Comparison of ENCODE assay signal across 16 cellular contexts in the genomic region with DNA sequence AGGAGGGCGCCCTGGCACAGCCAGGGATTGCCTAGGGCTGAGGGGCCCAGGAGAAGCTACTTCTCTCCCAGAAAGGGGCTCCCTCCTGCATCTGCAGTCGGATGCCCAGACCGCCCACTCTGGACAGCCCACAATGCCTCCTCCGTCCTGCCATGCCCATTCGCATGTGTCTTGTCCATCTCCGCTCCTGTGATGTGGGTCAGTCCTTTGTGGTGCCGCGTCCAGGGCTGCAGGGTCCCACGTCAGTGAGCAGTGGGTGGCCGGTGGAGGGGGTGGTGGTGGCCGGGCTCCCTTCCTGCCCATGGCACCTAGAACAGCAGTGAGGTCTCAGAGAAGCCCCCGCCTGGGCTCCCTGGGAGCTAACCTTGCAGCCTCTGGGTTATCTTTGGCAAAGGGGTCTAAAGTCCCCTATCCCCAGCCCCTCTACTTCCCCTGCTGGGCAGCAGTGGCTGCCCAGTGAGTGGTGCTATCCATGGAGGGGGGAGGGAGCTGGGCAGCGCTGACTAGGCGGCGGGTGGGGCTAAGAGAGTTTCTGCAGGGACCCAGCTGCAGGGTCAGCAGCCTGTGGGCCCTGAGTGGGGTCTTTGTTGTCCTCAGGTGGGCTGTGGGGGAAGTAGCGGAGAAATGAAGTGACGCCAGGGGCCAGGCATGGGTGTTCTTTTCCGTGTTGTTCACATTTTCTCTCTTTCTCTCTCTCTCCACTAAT. TPM values are rescaled to one million over a fixed set of nuclear protein-coding genes. Genes with fewer than 3 reads are reported as not detected.
DNase-seq lines count a peak whose midpoint lies in the region; ATAC-seq and TF ChIP-seq lines count a peak whose summit lies in the region.
"Had no signal": no experiment of that assay in that cellular context is flagged by ENCODE, and none has a peak within 500 bp of the region (broad histone marks: within the 10 kb centered on the region; RNA-seq: fewer than 3 reads in every experiment).

No MANE protein-coding gene starts in this region.

- no peaks in the 10 kb centered on the region for H3K27me3 Mint-ChIP-seq in brain
- H3K27me3 Mint-ChIP-seq in neural crest cell (ENCODE audit: low read depth): no peaks in the 10 kb centered on the region
- H3K27me3 Mint-ChIP-seq: CD4-positive, CD25-positive, alpha-beta regulatory T cell had no signal

- H3K9me3 Mint-ChIP-seq in brain: no peaks in the 10 kb centered on the region
- H3K9me3 Mint-ChIP-seq in neural crest cell: no peaks in the 10 kb centered on the region
- H3K9me3 Mint-ChIP-seq: CD4-positive, CD25-positive, alpha-beta regulatory T cell had no signal

- no peaks in the 10 kb centered on the region for H3K36me3 ChIP-seq in H7 (replicated peaks; ENCODE audit: control insufficient read depth, insufficient read depth, low read length)
- H3K36me3 ChIP-seq in spleen: no peaks in the 10 kb centered on the region

- peaks cover 34% of the 10 kb centered on the region for H3K36me3 Mint-ChIP-seq in brain
- peaks cover 6% of the 10 kb centered on the region for H3K36me3 Mint-ChIP-seq in neural crest cell (ENCODE audit: low read depth)
- H3K36me3 Mint-ChIP-seq: CD4-positive, CD25-positive, alpha-beta regulatory T cell had no signal

- 90 to 93% (median 90%) methylated on average over 14 to 18 of the region's 18 CpGs for WGBS in spleen, 5 donors

- H3K4me1 Mint-ChIP-seq in brain (peaks cover 22% of the 10 kb centered on the region), neural crest cell (peaks cover 8% of the 10 kb centered on the region)

- DNase-seq in H7 (peak; percentile 66), neural crest cell (ENCODE audit: low read depth, low spot score) (no peak), spleen (peak; percentile 73), midbrain (lab: John Stamatoyannopoulos, UW) (no peak), NCI-H82 treated with DMSO at 0.1 percent for 48 hours (lab: John Stamatoyannopoulos, UW; ENCODE audit: unreplicated experiment) (no peak), A172 (ENCODE audit: low spot score) (no peak)
- DNase-seq: CD4-positive, CD25-positive, alpha-beta regulatory T cell; DMS53; GF-D8 had no signal

- TF ChIP-seq POLR2A in spleen (IDR thresholded peaks at IDR 0.05): no peak

- H3K4me1 ChIP-seq in spleen: no peaks in the 10 kb centered on the region

- H3K4me3 Mint-ChIP-seq in brain: no peak overlapping the region
- no peak overlapping the region for H3K4me3 Mint-ChIP-seq in neural crest cell
- H3K4me3 Mint-ChIP-seq: CD4-positive, CD25-positive, alpha-beta regulatory T cell had no signal

- H3K9me3 ChIP-seq in spleen: no peaks in the 10 kb centered on the region

- TF ChIP-seq CTCF in brain (conservative IDR thresholded peaks at IDR 0.05) (no peak), neural crest cell (conservative IDR thresholded peaks at IDR 0.05) (no peak), spleen (IDR thresholded peaks at IDR 0.05 in 8 of 11, conservative IDR thresholded peaks at IDR 0.05 in 3 of 11) (no peak)

- H3K4me3 ChIP-seq in H7 (ENCODE audit: insufficient read depth, low read depth, low read length) (no peak overlapping the region), spleen (no peak overlapping the region)

- no peak overlapping the region for H3K27ac ChIP-seq in spleen

- intact Hi-C loops in spleen (cut with DNase I; ENCODE audit: low total_unique reads): no loop called here

- ATAC-seq in HG02981 (IDR thresholded peaks at IDR 0.05; ENCODE audit: unreplicated experiment): no peak
- ATAC-seq: HCT116 had no signal

- H3K27me3 ChIP-seq in H7 (ENCODE audit: control insufficient read depth, insufficient read depth, low read length) (no peaks in the 10 kb centered on the region), spleen (replicated peaks in 1 of 7) (no peaks in the 10 kb centered on the region)

- peak overlapping the region in 3 of 5 experiments; percentile 7 to 31 (median 9) for H3K27ac Mint-ChIP-seq in brain
- peak overlapping the region; percentile 1 for H3K27ac Mint-ChIP-seq in neural crest cell (ENCODE audit: unreplicated experiment)
- H3K27ac Mint-ChIP-seq: CD4-positive, CD25-positive, alpha-beta regulatory T cell had no signal

RNA-seq across cellular contexts. Expression of gene KCNC1, which starts 41.1 kb away (rescaled TPM):
- total RNA-seq in H7 (2014; rRNA removed; shearing (Covaris generic)): not detected in 2 replicates
- 18.9 TPM for polyA plus RNA-seq in brain (ENCODE audit: insufficient read depth, low read depth, low replicate concordance)
- 10.2 and 10.9 TPM in 2 replicates for total RNA-seq in neural crest cell
- total RNA-seq in spleen: not detected
- polyA plus RNA-seq in spleen: not detected
- total RNA-seq in A172 (2014; rRNA removed; shearing (Covaris generic)): not detected in 2 replicates
- total RNA-seq: CD4-positive, CD25-positive, alpha-beta regulatory T cell had no signal
- polyA plus RNA-seq: BJ had no signal

RNA-seq across cellular contexts. Expression of gene MYOD1, which starts 56.3 kb away (rescaled TPM):
- not detected in 2 replicates for total RNA-seq in H7 (2014; rRNA removed; shearing (Covaris generic))
- polyA plus RNA-seq in brain (ENCODE audit: insufficient read depth, low read depth, low replicate concordance) (not detected), spleen (under 1 TPM in 1 of 3 donors, not detected in 2; 0.04 TPM)
- total RNA-seq in neural crest cell (not detected in 2 replicates), spleen (not detected)
- not detected in 2 replicates for total RNA-seq in A172 (2014; rRNA removed; shearing (Covaris generic))
- total RNA-seq: A673; CD4-positive, CD25-positive, alpha-beta regulatory T cell; H1; HT1080 had no signal
- polyA plus RNA-seq: BJ; CD4-positive, CD25-positive, alpha-beta regulatory T cell; H1 had no signal

Comparison
In these comparisons a context has a peak if more than half of its experiments do, and no peak if none do; other contexts are left out.
1. DNase-seq: peak in H7 (single experiment) and spleen (single experiment); none in neural crest cell (single experiment), midbrain (single experiment), NCI-H82 treated with DMSO at 0.1 percent for 48 hours (single experiment) and A172 (single experiment).
2. RNA of gene KCNC1, which starts 41.1 kb away (total RNA-seq): 10.2 to 10.9 TPM in neural crest cell; not detected in A172, not detected in H7 and not detected in spleen; every median in the first group is over 10 times any median in the second.